1 cellular context compared by ENCODE assay signal in the genomic region with DNA sequence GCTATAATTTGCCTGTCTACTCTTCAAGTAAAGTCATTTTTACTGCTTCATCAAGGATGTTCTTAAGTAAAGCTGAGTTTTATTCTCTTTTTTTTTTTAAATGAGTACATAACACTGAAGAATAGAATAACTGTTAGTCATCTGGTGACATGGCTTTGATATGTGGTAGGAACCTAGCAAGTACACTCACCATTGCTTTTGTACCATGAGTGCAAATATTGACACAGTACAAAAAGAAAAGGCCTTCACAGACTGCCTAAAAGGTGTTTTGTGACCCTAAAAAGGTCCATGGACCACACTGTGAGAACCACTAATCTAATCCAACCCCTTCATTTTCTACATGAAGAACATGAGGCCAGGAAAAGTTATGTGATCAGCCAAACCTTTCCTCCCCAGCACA.
TF ChIP-seq lines count a peak whose summit lies in the region.

No MANE protein-coding gene starts in this region.

TF ChIP-seq in HepG2, 621 proteins besides CTCF, POLR2A, EP300 and RAD21 (continues in another document):
- peak; percentile 43; the same call in 1 of the 2 replicates for TF ChIP-seq NFIC (IDR thresholded peaks at IDR 0.05; ENCODE audit: low read length)
- no peak for TF ChIP-seq SPEN (CRISPR knock-in tag; IDR thresholded peaks at IDR 0.05; ENCODE audit: low read depth)
- TF ChIP-seq FOXA3 (CRISPR knock-in tag; IDR thresholded peaks at IDR 0.05), result peak; percentile 78
- TF ChIP-seq ZNF3 (CRISPR knock-in tag; IDR thresholded peaks at IDR 0.05), result peak; percentile 35; the same call in 1 of the 2 replicates
- TF ChIP-seq HMG20A (CRISPR knock-in tag; IDR thresholded peaks at IDR 0.05; ENCODE audit: borderline replicate concordance), result peak; percentile 72; the same call in 1 of the 2 replicates
- TF ChIP-seq SOX5 (CRISPR knock-in tag; IDR thresholded peaks at IDR 0.05; ENCODE audit: borderline replicate concordance), result peak; percentile 84; the same call in 1 of the 2 replicates
- 0 out of 2 replicates have a peak, but pooled peaks have one; percentile 28 for TF ChIP-seq ZSCAN9 (CRISPR knock-in tag; IDR thresholded peaks at IDR 0.05; ENCODE audit: borderline replicate concordance)
- peak; percentile 53 for TF ChIP-seq RARA (CRISPR knock-in tag; IDR thresholded peaks at IDR 0.05)
- TF ChIP-seq NCOA1 (CRISPR knock-in tag; IDR thresholded peaks at IDR 0.05), result no peak
- TF ChIP-seq, protein P1, sequence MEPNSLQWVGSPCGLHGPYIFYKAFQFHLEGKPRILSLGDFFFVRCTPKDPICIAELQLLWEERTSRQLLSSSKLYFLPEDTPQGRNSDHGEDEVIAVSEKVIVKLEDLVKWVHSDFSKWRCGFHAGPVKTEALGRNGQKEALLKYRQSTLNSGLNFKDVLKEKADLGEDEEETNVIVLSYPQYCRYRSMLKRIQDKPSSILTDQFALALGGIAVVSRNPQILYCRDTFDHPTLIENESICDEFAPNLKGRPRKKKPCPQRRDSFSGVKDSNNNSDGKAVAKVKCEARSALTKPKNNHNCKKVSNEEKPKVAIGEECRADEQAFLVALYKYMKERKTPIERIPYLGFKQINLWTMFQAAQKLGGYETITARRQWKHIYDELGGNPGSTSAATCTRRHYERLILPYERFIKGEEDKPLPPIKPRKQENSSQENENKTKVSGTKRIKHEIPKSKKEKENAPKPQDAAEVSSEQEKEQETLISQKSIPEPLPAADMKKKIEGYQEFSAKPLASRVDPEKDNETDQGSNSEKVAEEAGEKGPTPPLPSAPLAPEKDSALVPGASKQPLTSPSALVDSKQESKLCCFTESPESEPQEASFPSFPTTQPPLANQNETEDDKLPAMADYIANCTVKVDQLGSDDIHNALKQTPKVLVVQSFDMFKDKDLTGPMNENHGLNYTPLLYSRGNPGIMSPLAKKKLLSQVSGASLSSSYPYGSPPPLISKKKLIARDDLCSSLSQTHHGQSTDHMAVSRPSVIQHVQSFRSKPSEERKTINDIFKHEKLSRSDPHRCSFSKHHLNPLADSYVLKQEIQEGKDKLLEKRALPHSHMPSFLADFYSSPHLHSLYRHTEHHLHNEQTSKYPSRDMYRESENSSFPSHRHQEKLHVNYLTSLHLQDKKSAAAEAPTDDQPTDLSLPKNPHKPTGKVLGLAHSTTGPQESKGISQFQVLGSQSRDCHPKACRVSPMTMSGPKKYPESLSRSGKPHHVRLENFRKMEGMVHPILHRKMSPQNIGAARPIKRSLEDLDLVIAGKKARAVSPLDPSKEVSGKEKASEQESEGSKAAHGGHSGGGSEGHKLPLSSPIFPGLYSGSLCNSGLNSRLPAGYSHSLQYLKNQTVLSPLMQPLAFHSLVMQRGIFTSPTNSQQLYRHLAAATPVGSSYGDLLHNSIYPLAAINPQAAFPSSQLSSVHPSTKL (CRISPR knock-in tag; IDR thresholded peaks at IDR 0.05), result peak; percentile 85
- no peak for TF ChIP-seq RXRA (CRISPR knock-in tag; IDR thresholded peaks at IDR 0.05)
- peak; percentile 28; the same call in 1 of the 2 replicates for TF ChIP-seq TBX2 (CRISPR knock-in tag; IDR thresholded peaks at IDR 0.05; ENCODE audit: borderline replicate concordance)
- peak; percentile 66 for TF ChIP-seq GATAD2A (CRISPR knock-in tag; IDR thresholded peaks at IDR 0.05)
- no peak for TF ChIP-seq ZNF30 (CRISPR knock-in tag; IDR thresholded peaks at IDR 0.05)
- peak; percentile 62 for TF ChIP-seq TCF7 (IDR thresholded peaks at IDR 0.05; ENCODE audit: low read depth)
- TF ChIP-seq PAXIP1 (CRISPR knock-in tag; conservative IDR thresholded peaks at IDR 0.05), result peak; percentile 67
- 0 out of 2 replicates have a peak, but pooled peaks have one; percentile 40 for TF ChIP-seq ZNF335 (CRISPR knock-in tag; IDR thresholded peaks at IDR 0.05)
- peak; percentile 54; the same call in 1 of the 2 replicates for TF ChIP-seq FOSL2 (CRISPR knock-in tag; IDR thresholded peaks at IDR 0.05)
- no peak for TF ChIP-seq ZBTB33 (CRISPR knock-in tag; IDR thresholded peaks at IDR 0.05)
- TF ChIP-seq, protein P2, sequence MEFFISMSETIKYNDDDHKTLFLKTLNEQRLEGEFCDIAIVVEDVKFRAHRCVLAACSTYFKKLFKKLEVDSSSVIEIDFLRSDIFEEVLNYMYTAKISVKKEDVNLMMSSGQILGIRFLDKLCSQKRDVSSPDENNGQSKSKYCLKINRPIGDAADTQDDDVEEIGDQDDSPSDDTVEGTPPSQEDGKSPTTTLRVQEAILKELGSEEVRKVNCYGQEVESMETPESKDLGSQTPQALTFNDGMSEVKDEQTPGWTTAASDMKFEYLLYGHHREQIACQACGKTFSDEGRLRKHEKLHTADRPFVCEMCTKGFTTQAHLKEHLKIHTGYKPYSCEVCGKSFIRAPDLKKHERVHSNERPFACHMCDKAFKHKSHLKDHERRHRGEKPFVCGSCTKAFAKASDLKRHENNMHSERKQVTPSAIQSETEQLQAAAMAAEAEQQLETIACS (CRISPR knock-in tag; IDR thresholded peaks at IDR 0.05), result no peak
- TF ChIP-seq ZNF20 (CRISPR knock-in tag; IDR thresholded peaks at IDR 0.05), result no peak
- TF ChIP-seq, protein P3, sequence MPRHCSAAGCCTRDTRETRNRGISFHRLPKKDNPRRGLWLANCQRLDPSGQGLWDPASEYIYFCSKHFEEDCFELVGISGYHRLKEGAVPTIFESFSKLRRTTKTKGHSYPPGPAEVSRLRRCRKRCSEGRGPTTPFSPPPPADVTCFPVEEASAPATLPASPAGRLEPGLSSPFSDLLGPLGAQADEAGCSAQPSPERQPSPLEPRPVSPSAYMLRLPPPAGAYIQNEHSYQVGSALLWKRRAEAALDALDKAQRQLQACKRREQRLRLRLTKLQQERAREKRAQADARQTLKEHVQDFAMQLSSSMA (CRISPR knock-in tag; IDR thresholded peaks at IDR 0.05), result no peak
- no peak for TF ChIP-seq JUN (CRISPR knock-in tag; IDR thresholded peaks at IDR 0.05)
- TF ChIP-seq GLI4 (CRISPR knock-in tag; IDR thresholded peaks at IDR 0.05; ENCODE audit: borderline replicate concordance), result no peak
- peak; percentile 22; the same call in 1 of the 2 replicates for TF ChIP-seq RXRB (CRISPR knock-in tag; IDR thresholded peaks at IDR 0.05; ENCODE audit: borderline replicate concordance)
- TF ChIP-seq KAT7 (CRISPR knock-in tag; IDR thresholded peaks at IDR 0.05; ENCODE audit: borderline replicate concordance), result no peak
- no peak for TF ChIP-seq NFE2L2 (IDR thresholded peaks at IDR 0.05; ENCODE audit: low read length)
- TF ChIP-seq ZNF792 (CRISPR knock-in tag; IDR thresholded peaks at IDR 0.05), result 0 out of 2 replicates have a peak, but pooled peaks have one; percentile 35
- no peak for TF ChIP-seq CBFB (CRISPR knock-in tag; IDR thresholded peaks at IDR 0.05)
- TF ChIP-seq, protein P4, sequence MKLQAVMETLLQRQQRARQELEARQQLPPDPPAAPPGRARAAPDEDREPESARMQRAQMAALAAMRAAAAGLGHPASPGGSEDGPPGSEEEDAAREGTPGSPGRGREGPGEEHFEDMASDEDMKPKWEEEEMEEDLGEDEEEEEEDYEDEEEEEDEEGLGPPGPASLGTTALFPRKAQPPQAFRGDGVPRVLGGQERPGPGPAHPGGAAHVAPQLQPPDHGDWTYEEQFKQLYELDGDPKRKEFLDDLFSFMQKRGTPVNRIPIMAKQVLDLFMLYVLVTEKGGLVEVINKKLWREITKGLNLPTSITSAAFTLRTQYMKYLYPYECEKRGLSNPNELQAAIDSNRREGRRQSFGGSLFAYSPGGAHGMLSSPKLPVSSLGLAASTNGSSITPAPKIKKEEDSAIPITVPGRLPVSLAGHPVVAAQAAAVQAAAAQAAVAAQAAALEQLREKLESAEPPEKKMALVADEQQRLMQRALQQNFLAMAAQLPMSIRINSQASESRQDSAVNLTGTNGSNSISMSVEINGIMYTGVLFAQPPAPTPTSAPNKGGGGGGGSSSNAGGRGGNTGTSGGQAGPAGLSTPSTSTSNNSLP (IDR thresholded peaks at IDR 0.05; ENCODE audit: low read depth, low read length), result peak; percentile 71
- TF ChIP-seq POLR2AphosphoS5 (IDR thresholded peaks at IDR 0.05; ENCODE audit: low read depth, low read length), result no peak
- no peak for TF ChIP-seq FOXA1 (IDR thresholded peaks at IDR 0.05)
- TF ChIP-seq FOXA1 (CRISPR knock-in tag; IDR thresholded peaks at IDR 0.05), result peak; percentile 40; the same call in 1 of the 2 replicates
- TF ChIP-seq, protein P5, sequence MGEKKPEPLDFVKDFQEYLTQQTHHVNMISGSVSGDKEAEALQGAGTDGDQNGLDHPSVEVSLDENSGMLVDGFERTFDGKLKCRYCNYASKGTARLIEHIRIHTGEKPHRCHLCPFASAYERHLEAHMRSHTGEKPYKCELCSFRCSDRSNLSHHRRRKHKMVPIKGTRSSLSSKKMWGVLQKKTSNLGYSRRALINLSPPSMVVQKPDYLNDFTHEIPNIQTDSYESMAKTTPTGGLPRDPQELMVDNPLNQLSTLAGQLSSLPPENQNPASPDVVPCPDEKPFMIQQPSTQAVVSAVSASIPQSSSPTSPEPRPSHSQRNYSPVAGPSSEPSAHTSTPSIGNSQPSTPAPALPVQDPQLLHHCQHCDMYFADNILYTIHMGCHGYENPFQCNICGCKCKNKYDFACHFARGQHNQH (CRISPR knock-in tag; IDR thresholded peaks at IDR 0.05), result 0 out of 2 replicates have a peak, but pooled peaks have one; percentile 28
- TF ChIP-seq ARNT (IDR thresholded peaks at IDR 0.05), result no peak
- TF ChIP-seq FOXJ3 (CRISPR knock-in tag; IDR thresholded peaks at IDR 0.05; ENCODE audit: borderline replicate concordance), result peak; percentile 43; the same call in 1 of the 2 replicates
- TF ChIP-seq ZNF788 (CRISPR knock-in tag; IDR thresholded peaks at IDR 0.05; ENCODE audit: borderline replicate concordance), result no peak
- 0 out of 2 replicates have a peak, but pooled peaks have one; percentile 10 for TF ChIP-seq BCL6 (CRISPR knock-in tag; IDR thresholded peaks at IDR 0.05)
- TF ChIP-seq BHLHE40 (IDR thresholded peaks at IDR 0.05; ENCODE audit: low read length), result 0 out of 2 replicates have a peak, but pooled peaks have one; percentile 8
- peak; percentile 40; the same call in 1 of the 2 replicates for TF ChIP-seq POGZ (CRISPR knock-in tag; IDR thresholded peaks at IDR 0.05)
- peak; percentile 39 for TF ChIP-seq HNF4A (CRISPR knock-in tag; IDR thresholded peaks at IDR 0.05)
- TF ChIP-seq USF2 (IDR thresholded peaks at IDR 0.05; ENCODE audit: low read depth, low read length), result no peak
- no peak for TF ChIP-seq USF2 (CRISPR knock-in tag; IDR thresholded peaks at IDR 0.05; ENCODE audit: borderline replicate concordance)
- 0 out of 2 replicates have a peak, but pooled peaks have one; percentile 13 for TF ChIP-seq SOX13 (IDR thresholded peaks at IDR 0.05)
- peak in 1 of 2 experiments; percentile 87; a peak in 2 of 4 replicates for TF ChIP-seq SOX13 (CRISPR knock-in tag; conservative IDR thresholded peaks at IDR 0.05 in 1 of 2, IDR thresholded peaks at IDR 0.05 in 1 of 2)
